ENCODE assay signal across 8 cellular contexts in the genomic region with DNA sequence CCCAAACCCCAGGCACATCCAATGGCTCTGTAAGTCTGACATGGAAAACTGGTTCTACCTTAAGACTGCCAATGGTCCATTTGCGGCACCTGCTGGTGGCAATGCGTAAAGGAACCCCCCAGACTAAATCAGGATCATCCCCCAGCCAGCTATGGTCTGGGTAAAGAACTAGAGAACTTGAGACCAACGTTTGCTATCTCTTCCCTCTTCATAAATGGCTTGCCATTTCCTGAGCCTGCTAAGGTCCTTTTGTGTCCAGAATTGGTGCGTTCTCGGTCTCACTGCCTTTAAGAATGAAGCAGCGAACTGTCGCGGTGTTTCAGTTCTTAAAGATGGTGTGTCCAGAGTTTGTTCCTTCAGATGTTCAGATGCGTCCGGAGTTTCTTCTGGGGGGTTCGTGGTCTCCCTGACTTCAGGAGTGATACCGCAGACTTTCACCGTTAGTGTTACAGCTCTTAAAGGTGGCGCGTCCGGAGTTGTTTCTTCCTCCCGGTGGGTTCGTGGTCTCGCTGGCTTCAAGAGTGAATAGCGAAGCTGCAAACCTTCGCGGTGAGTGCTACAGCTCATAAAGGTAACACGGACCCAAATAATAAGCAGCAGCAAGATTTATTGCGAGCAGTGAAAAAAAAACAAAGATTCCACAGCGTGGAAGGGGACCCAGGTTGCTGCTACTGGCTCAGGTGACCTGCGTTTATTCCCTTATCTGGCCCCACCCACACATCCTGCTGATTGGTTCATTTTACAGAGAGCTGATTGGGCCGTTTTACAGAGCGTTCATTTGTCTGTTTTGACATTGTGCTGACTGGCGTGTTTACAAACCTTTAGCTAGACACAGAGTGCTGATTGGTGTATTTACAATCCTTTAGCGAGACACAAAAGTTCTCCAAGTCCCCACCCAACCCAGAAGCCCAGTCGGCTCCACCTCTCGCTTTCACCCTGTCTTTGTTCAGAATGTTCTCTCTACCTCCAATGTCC.
DNase-seq lines count a peak whose midpoint lies in the region; ATAC-seq and TF ChIP-seq lines count a peak whose summit lies in the region.

No MANE protein-coding gene starts in this region.

- ATAC-seq in GM18498 (IDR thresholded peaks at IDR 0.05; ENCODE audit: unreplicated experiment) (peak; percentile 66), GM23338 (peak; percentile 62)

- H3K36me3 ChIP-seq in GM23338 (ENCODE audit: insufficient read depth) = no peaks in the 10 kb centered on the region

- no peaks in the 10 kb centered on the region for H3K9me3 Mint-ChIP-seq in GM23338
- peaks cover 3% of the 10 kb centered on the region for H3K9me3 Mint-ChIP-seq in activated CD4-positive, alpha-beta T cell treated with anti-CD3 and anti-CD28 coated beads, Interleukin-2, amount 10 ng/mL, durations not matched to agents 24 days and 14 days

- no peak overlapping the region for H3K4me3 ChIP-seq in GM23338

- peak; percentile 99 for TF ChIP-seq POLR2A in erythroblast (IDR thresholded peaks at IDR 0.05; ENCODE audit: low read length)

- H3K27me3 Mint-ChIP-seq in GM23338 (ENCODE audit: insufficient read depth, low read depth, poor library complexity) = peaks cover 3% of the 10 kb centered on the region
- H3K27me3 Mint-ChIP-seq in activated CD4-positive, alpha-beta T cell treated with anti-CD3 and anti-CD28 coated beads, Interleukin-2, amount 10 ng/mL, durations not matched to agents 24 days and 14 days = no peaks in the 10 kb centered on the region

- H3K79me2 ChIP-seq in GM23338 (replicated peaks; ENCODE audit: insufficient read depth) = no peaks in the 10 kb centered on the region

- no peak overlapping the region for H3K27ac ChIP-seq in GM23338 (ENCODE audit: low read depth)

- H3K27ac Mint-ChIP-seq in GM23338 = no peak overlapping the region
- H3K27ac Mint-ChIP-seq in activated CD4-positive, alpha-beta T cell treated with anti-CD3 and anti-CD28 coated beads, Interleukin-2, amount 10 ng/mL, durations not matched to agents 24 days and 14 days = peak overlapping the region; percentile 94

- H2AFZ ChIP-seq in GM23338 = no peak overlapping the region

- H3K36me3 Mint-ChIP-seq in GM23338 (ENCODE audit: low read depth) = peaks cover 4% of the 10 kb centered on the region; the same call in 1 of the 3 replicates
- peaks cover 7% of the 10 kb centered on the region for H3K36me3 Mint-ChIP-seq in activated CD4-positive, alpha-beta T cell treated with anti-CD3 and anti-CD28 coated beads, Interleukin-2, amount 10 ng/mL, durations not matched to agents 24 days and 14 days (ENCODE audit: low read depth)

- no peak overlapping the region for H3K4me3 Mint-ChIP-seq in GM23338
- peak overlapping the region; percentile 92 for H3K4me3 Mint-ChIP-seq in activated CD4-positive, alpha-beta T cell treated with anti-CD3 and anti-CD28 coated beads, Interleukin-2, amount 10 ng/mL, durations not matched to agents 24 days and 14 days

- in situ Hi-C loops in G401 (cut with HindIII; ENCODE audit: low sequenced_read_pairs) = no loop called here

- peak; percentile 67 for DNase-seq in GM23338 (ENCODE audit: low spot score)
- DNase-seq in activated CD4-positive, alpha-beta T cell treated with anti-CD3 and anti-CD28 coated beads, Interleukin-2, amount 10 ng/mL, durations not matched to agents 24 days and 14 days = peak; percentile 92
- peak; percentile 67 to 71 for DNase-seq in erythroblast (lab: John Stamatoyannopoulos, UW)
- DNase-seq in stimulated activated CD4-positive, alpha-beta T cell treated with anti-CD3 and anti-CD28 coated beads, Interleukin-1b, Interleukin-23, amount 100 ng/mL, for 24 hours (ENCODE audit: low read depth in 4 of 4, low spot score in 1 of 4) = peak in 3 of 4 experiments; percentile 35 to 45 (median 39)
- DNase-seq in G401 (ENCODE audit: low spot score) = no peak
- DNase-seq in foreskin melanocyte = no peak

- H3K27me3 ChIP-seq in GM23338 (ENCODE audit: insufficient read depth) = no peaks in the 10 kb centered on the region

- H3K4me1 ChIP-seq in GM23338 (ENCODE audit: insufficient read depth) = peaks cover 13% of the 10 kb centered on the region

- H3K4me1 Mint-ChIP-seq in GM23338 = peaks cover 18% of the 10 kb centered on the region
- H3K4me1 Mint-ChIP-seq in activated CD4-positive, alpha-beta T cell treated with anti-CD3 and anti-CD28 coated beads, Interleukin-2, amount 10 ng/mL, durations not matched to agents 24 days and 14 days = peaks cover 73% of the 10 kb centered on the region

- H3F3A ChIP-seq in GM23338 (replicated peaks; ENCODE audit: low read depth) = no peaks in the 10 kb centered on the region

- TF ChIP-seq CTCF in GM23338 (conservative IDR thresholded peaks at IDR 0.05; ENCODE audit: low read depth in 2 of 2) (peak; percentile 61 to 82), LNCAP (IDR thresholded peaks at IDR 0.05) (peak; percentile 66)

- intact Hi-C loops in activated CD4-positive, alpha-beta T cell treated with anti-CD3 and anti-CD28 coated beads, Interleukin-2, amount 10 ng/mL, durations not matched to agents 24 days and 14 days (cut with micrococcal nuclease) = loop anchor here (1.0 to 10.0 kb wide), 12 partner anchors 10 to 961 kb away; no protein-coding TSS in a partner anchor

- H4K20me1 ChIP-seq in GM23338 (replicated peaks; ENCODE audit: insufficient read depth) = no peaks in the 10 kb centered on the region

- H3K4me2 ChIP-seq in GM23338 = no peak overlapping the region

- 0 out of 2 replicates have a peak, but pooled peaks cover 8% of the 10 kb centered on the region for H3K9me2 ChIP-seq in GM23338 (ENCODE audit: insufficient read depth)

TF ChIP-seq in GM23338, 12 proteins besides CTCF, POLR2A, EP300 and RAD21 (continues in another document):
- TF ChIP-seq, protein P1, sequence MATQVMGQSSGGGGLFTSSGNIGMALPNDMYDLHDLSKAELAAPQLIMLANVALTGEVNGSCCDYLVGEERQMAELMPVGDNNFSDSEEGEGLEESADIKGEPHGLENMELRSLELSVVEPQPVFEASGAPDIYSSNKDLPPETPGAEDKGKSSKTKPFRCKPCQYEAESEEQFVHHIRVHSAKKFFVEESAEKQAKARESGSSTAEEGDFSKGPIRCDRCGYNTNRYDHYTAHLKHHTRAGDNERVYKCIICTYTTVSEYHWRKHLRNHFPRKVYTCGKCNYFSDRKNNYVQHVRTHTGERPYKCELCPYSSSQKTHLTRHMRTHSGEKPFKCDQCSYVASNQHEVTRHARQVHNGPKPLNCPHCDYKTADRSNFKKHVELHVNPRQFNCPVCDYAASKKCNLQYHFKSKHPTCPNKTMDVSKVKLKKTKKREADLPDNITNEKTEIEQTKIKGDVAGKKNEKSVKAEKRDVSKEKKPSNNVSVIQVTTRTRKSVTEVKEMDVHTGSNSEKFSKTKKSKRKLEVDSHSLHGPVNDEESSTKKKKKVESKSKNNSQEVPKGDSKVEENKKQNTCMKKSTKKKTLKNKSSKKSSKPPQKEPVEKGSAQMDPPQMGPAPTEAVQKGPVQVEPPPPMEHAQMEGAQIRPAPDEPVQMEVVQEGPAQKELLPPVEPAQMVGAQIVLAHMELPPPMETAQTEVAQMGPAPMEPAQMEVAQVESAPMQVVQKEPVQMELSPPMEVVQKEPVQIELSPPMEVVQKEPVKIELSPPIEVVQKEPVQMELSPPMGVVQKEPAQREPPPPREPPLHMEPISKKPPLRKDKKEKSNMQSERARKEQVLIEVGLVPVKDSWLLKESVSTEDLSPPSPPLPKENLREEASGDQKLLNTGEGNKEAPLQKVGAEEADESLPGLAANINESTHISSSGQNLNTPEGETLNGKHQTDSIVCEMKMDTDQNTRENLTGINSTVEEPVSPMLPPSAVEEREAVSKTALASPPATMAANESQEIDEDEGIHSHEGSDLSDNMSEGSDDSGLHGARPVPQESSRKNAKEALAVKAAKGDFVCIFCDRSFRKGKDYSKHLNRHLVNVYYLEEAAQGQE (IDR thresholded peaks at IDR 0.05; ENCODE audit: unreplicated experiment) = no peak
- TF ChIP-seq ZNF331 (CRISPR knock-in tag; IDR thresholded peaks at IDR 0.05; ENCODE audit: low read depth) (no peak), CREB1 (CRISPR knock-in tag; IDR thresholded peaks at IDR 0.05; ENCODE audit: low read depth) (no peak), EZH2phosphoT487 (IDR thresholded peaks at IDR 0.05; ENCODE audit: unreplicated experiment) (no peak), NANOG (IDR thresholded peaks at IDR 0.05; ENCODE audit: borderline replicate concordance) (no peak), JUNB (IDR thresholded peaks at IDR 0.05; ENCODE audit: unreplicated experiment) (no peak), ZNF114 (CRISPR knock-in tag; IDR thresholded peaks at IDR 0.05) (no peak)

Comparison
In these comparisons a context has a peak if more than half of its experiments do, and no peak if none do; other contexts are left out.
1. DNase-seq: peak in GM23338 (single experiment), activated CD4-positive, alpha-beta T cell treated with anti-CD3 and anti-CD28 coated beads, Interleukin-2, amount 10 ng/mL, durations not matched to agents 24 days and 14 days (single experiment), erythroblast (2 of 2) and stimulated activated CD4-positive, alpha-beta T cell treated with anti-CD3 and anti-CD28 coated beads, Interleukin-1b, Interleukin-23, amount 100 ng/mL, for 24 hours (3 of 4); none in G401 (single experiment) and foreskin melanocyte (single experiment).